In the genomic region with DNA sequence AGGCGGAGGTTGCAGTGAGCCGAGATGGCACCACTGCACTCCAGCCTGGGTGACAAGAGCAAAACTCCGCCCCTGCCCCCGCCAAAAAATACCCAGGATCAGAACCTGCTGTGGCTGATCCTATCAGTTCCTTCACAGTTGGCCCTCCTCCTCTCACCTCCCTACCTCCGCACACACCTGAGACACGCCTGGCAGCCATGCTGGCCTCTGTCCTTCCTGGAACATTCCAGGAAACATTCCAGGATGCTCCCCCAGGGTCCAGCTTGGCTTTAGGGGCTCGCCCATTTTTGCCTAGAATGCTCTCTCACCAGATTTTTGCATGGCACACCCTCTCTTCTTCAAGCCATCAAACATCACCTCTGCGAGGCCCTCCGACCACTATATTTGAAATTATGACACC, we compare ENCODE assay signal across 1 cellular context.
TF ChIP-seq lines count a peak whose summit lies in the region.

No MANE protein-coding gene starts in this region.

TF ChIP-seq in GM23338, 12 proteins besides CTCF, POLR2A, EP300 and RAD21:
- TF ChIP-seq ZNF331 (CRISPR knock-in tag; IDR thresholded peaks at IDR 0.05; ENCODE audit: low read depth) (no peak), EZH2phosphoT487 (IDR thresholded peaks at IDR 0.05; ENCODE audit: unreplicated experiment) (no peak), JUNB (IDR thresholded peaks at IDR 0.05; ENCODE audit: unreplicated experiment) (no peak), POLR2AphosphoS5 (IDR thresholded peaks at IDR 0.05; ENCODE audit: low read depth) (no peak), STAT1 (IDR thresholded peaks at IDR 0.05; ENCODE audit: unreplicated experiment) (no peak), ZNF114 (CRISPR knock-in tag; IDR thresholded peaks at IDR 0.05) (no peak), CREB1 (CRISPR knock-in tag; IDR thresholded peaks at IDR 0.05; ENCODE audit: low read depth) (no peak), EZH2 (IDR thresholded peaks at IDR 0.05; ENCODE audit: low read depth, unreplicated experiment) (no peak)
- TF ChIP-seq, protein P1, sequence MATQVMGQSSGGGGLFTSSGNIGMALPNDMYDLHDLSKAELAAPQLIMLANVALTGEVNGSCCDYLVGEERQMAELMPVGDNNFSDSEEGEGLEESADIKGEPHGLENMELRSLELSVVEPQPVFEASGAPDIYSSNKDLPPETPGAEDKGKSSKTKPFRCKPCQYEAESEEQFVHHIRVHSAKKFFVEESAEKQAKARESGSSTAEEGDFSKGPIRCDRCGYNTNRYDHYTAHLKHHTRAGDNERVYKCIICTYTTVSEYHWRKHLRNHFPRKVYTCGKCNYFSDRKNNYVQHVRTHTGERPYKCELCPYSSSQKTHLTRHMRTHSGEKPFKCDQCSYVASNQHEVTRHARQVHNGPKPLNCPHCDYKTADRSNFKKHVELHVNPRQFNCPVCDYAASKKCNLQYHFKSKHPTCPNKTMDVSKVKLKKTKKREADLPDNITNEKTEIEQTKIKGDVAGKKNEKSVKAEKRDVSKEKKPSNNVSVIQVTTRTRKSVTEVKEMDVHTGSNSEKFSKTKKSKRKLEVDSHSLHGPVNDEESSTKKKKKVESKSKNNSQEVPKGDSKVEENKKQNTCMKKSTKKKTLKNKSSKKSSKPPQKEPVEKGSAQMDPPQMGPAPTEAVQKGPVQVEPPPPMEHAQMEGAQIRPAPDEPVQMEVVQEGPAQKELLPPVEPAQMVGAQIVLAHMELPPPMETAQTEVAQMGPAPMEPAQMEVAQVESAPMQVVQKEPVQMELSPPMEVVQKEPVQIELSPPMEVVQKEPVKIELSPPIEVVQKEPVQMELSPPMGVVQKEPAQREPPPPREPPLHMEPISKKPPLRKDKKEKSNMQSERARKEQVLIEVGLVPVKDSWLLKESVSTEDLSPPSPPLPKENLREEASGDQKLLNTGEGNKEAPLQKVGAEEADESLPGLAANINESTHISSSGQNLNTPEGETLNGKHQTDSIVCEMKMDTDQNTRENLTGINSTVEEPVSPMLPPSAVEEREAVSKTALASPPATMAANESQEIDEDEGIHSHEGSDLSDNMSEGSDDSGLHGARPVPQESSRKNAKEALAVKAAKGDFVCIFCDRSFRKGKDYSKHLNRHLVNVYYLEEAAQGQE (IDR thresholded peaks at IDR 0.05; ENCODE audit: unreplicated experiment), result no peak
